ENCODE assay signal across 19 cellular contexts in genomic region chr3:148865039-148865438, GRCh38. TPM values are rescaled to one million over a fixed set of nuclear protein-coding genes. Genes with fewer than 3 reads are reported as not detected.
DNase-seq lines count a peak whose midpoint lies in the region; ATAC-seq, FAIRE-seq and TF ChIP-seq lines count a peak whose summit lies in the region.
"Had no signal": no experiment of that assay in that cellular context is flagged by ENCODE, and none has a peak within 500 bp of the region (broad histone marks: within the 10 kb centered on the region; RNA-seq: fewer than 3 reads in every experiment).

Gene CPA3, plus strand, starts transcription at chr3:148865296. Its CDS starts 12 bp downstream, at chr3:148865308.

- H3K36me3 Mint-ChIP-seq in astrocyte (ENCODE audit: low read depth, unreplicated experiment) = no peaks in the 10 kb centered on the region
- H3K36me3 Mint-ChIP-seq in activated CD8-positive, alpha-beta T cell treated with anti-CD3 and anti-CD28 coated beads for 36 hours (ENCODE audit: low read depth) = no peaks in the 10 kb centered on the region
- H3K36me3 Mint-ChIP-seq: CD8-positive, alpha-beta T cell had no signal

- H3K4me1 ChIP-seq in astrocyte (ENCODE audit: insufficient read depth, low read length) = peaks cover 7% of the 10 kb centered on the region
- H3K4me1 ChIP-seq: BLaER1 had no signal

- peak within 1 kb of the TSS; percentile 51 for H3K4me2 ChIP-seq in astrocyte (ENCODE audit: low read length)
- H3K4me2 ChIP-seq: BLaER1, PC-9 had no signal

- H3K4me3 ChIP-seq in astrocyte (ENCODE audit: insufficient read depth, low read depth, low read length) = no peak within 1 kb of the TSS
- H3K4me3 ChIP-seq: BLaER1, PC-9 had no signal

- no peak for ATAC-seq in omental fat pad (ENCODE audit: low FRiP score)
- ATAC-seq in GM21717 (IDR thresholded peaks at IDR 0.05; ENCODE audit: unreplicated experiment) = no peak
- ATAC-seq in activated CD8-positive, alpha-beta T cell treated with anti-CD3 and anti-CD28 coated beads for 36 hours = no peak
- ATAC-seq: CD8-positive, alpha-beta T cell; HepG2 had no signal

- CTCF ChIA-PET in activated CD8-positive, alpha-beta T cell treated with anti-CD3 and anti-CD28 coated beads for 36 hours (lab: Charles Lee) = interaction anchor here (0.6 to 7.7 kb wide), 3 partner anchors 80 to 85 kb away, joined by 3 to 81 read pairs (median 4); no protein-coding TSS in a partner anchor

- no peaks in the 10 kb centered on the region for H3K27me3 ChIP-seq in astrocyte (ENCODE audit: insufficient read depth, low read length)
- H3K27me3 ChIP-seq: BLaER1 had no signal

- no peaks in the 10 kb centered on the region for H3K9me3 ChIP-seq in astrocyte (ENCODE audit: insufficient read depth, low read depth, low read length)
- H3K9me3 ChIP-seq: BLaER1 had no signal

- no peaks in the 10 kb centered on the region for H3K79me2 ChIP-seq in astrocyte (ENCODE audit: insufficient read depth, low read length)

- peak within 1 kb of the TSS; percentile 13 for H3K27ac Mint-ChIP-seq in astrocyte (ENCODE audit: unreplicated experiment)
- no peak within 1 kb of the TSS for H3K27ac Mint-ChIP-seq in activated CD8-positive, alpha-beta T cell treated with anti-CD3 and anti-CD28 coated beads for 36 hours
- H3K27ac Mint-ChIP-seq: CD8-positive, alpha-beta T cell had no signal

- no peaks in the 10 kb centered on the region for H3K27me3 Mint-ChIP-seq in astrocyte (ENCODE audit: low read depth, unreplicated experiment)
- peaks cover 18% of the 10 kb centered on the region for H3K27me3 Mint-ChIP-seq in activated CD8-positive, alpha-beta T cell treated with anti-CD3 and anti-CD28 coated beads for 36 hours

- POLR2A ChIA-PET in activated CD8-positive, alpha-beta T cell treated with anti-CD3 and anti-CD28 coated beads for 36 hours (lab: Charles Lee) = no interaction called here

- no peaks in the 10 kb centered on the region for H3K9me3 Mint-ChIP-seq in astrocyte (ENCODE audit: unreplicated experiment)
- no peaks in the 10 kb centered on the region for H3K9me3 Mint-ChIP-seq in activated CD8-positive, alpha-beta T cell treated with anti-CD3 and anti-CD28 coated beads for 36 hours
- H3K9me3 Mint-ChIP-seq: CD8-positive, alpha-beta T cell had no signal

- no peak for FAIRE-seq in astrocyte (lab: Jason Lieb, UNC)
- FAIRE-seq: A204.1, H1, HepG2 had no signal

- H4K20me1 ChIP-seq in astrocyte (ENCODE audit: insufficient read depth, low read length) = no peaks in the 10 kb centered on the region
- H4K20me1 ChIP-seq: BLaER1 had no signal

- H3K36me3 ChIP-seq in astrocyte (ENCODE audit: insufficient read depth, low read length) = no peaks in the 10 kb centered on the region
- H3K36me3 ChIP-seq: BLaER1 had no signal

- no peak within 1 kb of the TSS for H3K4me3 Mint-ChIP-seq in astrocyte (ENCODE audit: unreplicated experiment)
- no peak within 1 kb of the TSS for H3K4me3 Mint-ChIP-seq in activated CD8-positive, alpha-beta T cell treated with anti-CD3 and anti-CD28 coated beads for 36 hours
- H3K4me3 Mint-ChIP-seq: CD8-positive, alpha-beta T cell had no signal

- no peak for TF ChIP-seq CTCF in astrocyte (IDR thresholded peaks at IDR 0.05; ENCODE audit: insufficient read depth, low read depth, low read length)
- no peak for TF ChIP-seq CTCF in omental fat pad (IDR thresholded peaks at IDR 0.05)
- no peak for TF ChIP-seq CTCF in activated CD8-positive, alpha-beta T cell treated with anti-CD3 and anti-CD28 coated beads for 36 hours (IDR thresholded peaks at IDR 0.05)

- peaks cover 8% of the 10 kb centered on the region for H3K4me1 Mint-ChIP-seq in astrocyte (ENCODE audit: low read depth, unreplicated experiment)
- H3K4me1 Mint-ChIP-seq in activated CD8-positive, alpha-beta T cell treated with anti-CD3 and anti-CD28 coated beads for 36 hours (ENCODE audit: low read depth) = no peaks in the 10 kb centered on the region

- H3K27ac ChIP-seq in astrocyte (ENCODE audit: low read depth, low read length) = no peak within 1 kb of the TSS
- H3K27ac ChIP-seq: BLaER1, PC-9 had no signal

- DNase-seq in GDM1 (lab: John Stamatoyannopoulos, UW) (peak; percentile 55), Kasumi-1 (lab: John Stamatoyannopoulos, UW) (peak; percentile 45 to 47), astrocyte (ENCODE audit: low read depth) (no peak), omental fat pad (ENCODE audit: low spot score) (no peak), RKO (ENCODE audit: low spot score) (no peak), NCI-H1092 (lab: John Stamatoyannopoulos, UW) (no peak)
- DNase-seq in activated CD8-positive, alpha-beta T cell treated with anti-CD3 and anti-CD28 coated beads for 36 hours = no peak
- DNase-seq: CD8-positive, alpha-beta T cell; MV-4-11; NCI-H146; NCI-H2081; NCI-H510A; PC-9 had no signal

- H3K9ac ChIP-seq in astrocyte (ENCODE audit: low read length) = no peak within 1 kb of the TSS
- H3K9ac ChIP-seq: BLaER1 had no signal

- intact Hi-C loops in activated CD8-positive, alpha-beta T cell treated with anti-CD3 and anti-CD28 coated beads for 36 hours (cut with micrococcal nuclease) = no loop called here

- H2AFZ ChIP-seq in astrocyte (ENCODE audit: low read depth, low read length) = no peak within 1 kb of the TSS

RNA-seq across cellular contexts. Expression of gene CPA3, which starts in this region (rescaled TPM):
- total RNA-seq in astrocyte (not detected in 2 replicates), omental fat pad (10 to 100 TPM in 3 of 4 donors, 1 to 10 TPM in 1; 4.8 to 21.5 (median 14.4) TPM)
- total RNA-seq in activated CD8-positive, alpha-beta T cell treated with anti-CD3 and anti-CD28 coated beads for 36 hours = not detected
- total RNA-seq: CD8-positive, alpha-beta T cell; H1; HepG2; PC-9; SK-MEL-5 had no signal

Comparison
In these comparisons a context has a peak if more than half of its experiments do, and no peak if none do; other contexts are left out.
1. DNase-seq: peak in GDM1 (single experiment) and Kasumi-1 (2 of 2); none in astrocyte (single experiment), omental fat pad (single experiment), RKO (single experiment), activated CD8-positive, alpha-beta T cell treated with anti-CD3 and anti-CD28 coated beads for 36 hours (single experiment) and NCI-H1092 (single experiment).